8 cellular contexts compared by ENCODE assay signal in the genomic region with DNA sequence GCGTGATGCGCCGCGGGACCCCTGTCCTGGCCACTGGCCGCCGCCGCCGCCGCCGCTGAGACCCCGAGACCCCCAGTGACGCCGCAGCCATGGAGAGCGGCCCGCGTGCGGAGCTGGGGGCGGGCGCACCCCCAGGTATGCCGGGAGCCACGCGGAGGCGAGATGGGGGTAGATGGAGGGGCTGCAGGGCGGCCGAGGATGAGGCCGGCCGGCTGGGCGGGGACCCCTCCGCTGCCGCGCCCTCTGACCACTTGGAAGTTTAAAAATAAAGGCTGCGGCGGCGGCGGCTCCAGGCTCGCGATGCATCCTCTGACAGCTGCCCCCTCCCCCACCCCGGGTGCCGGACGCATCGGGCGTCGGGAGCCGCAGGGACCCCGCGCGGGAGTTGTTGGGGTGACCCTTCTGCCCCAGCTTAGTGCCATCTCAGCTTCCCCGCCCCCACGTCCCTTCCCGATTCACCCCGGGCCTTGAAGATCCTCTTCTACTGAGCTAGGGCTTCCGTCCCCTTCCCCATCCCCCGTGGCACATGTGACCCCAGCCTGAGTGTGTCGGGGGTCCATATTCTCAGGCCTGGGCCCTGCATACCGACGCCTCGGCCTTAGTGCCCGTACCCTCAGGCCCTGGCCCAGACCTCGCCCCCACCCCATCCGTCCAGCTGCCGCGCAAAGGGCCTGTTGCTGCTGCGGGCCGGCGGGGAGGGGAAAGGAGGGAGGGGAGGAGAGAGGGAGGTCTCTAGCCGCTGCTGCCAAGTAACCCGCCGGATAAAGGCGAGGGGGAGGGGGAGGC. TPM values are rescaled to one million over a fixed set of nuclear protein-coding genes. Genes with fewer than 3 reads are reported as not detected.
A peak's percentile ranks its signal among the peaks of the same experiment; 100 is the strongest.
DNase-seq lines count a peak whose midpoint lies in the region; ATAC-seq, FAIRE-seq and TF ChIP-seq lines count a peak whose summit lies in the region.

No MANE protein-coding gene starts in this region.

- no peak overlapping the region for H2BK120ac ChIP-seq in H9 (ENCODE audit: low read depth, low read length, poor library complexity, severe bottlenecking)

- H3K9me3 Mint-ChIP-seq in H9: no peaks in the 10 kb centered on the region
- no peaks in the 10 kb centered on the region for H3K9me3 Mint-ChIP-seq in stimulated activated naive B cell treated with anti-CD40 and anti-IgM and Interleukin-4, amounts not matched to agents 10 μg/mL and 1 μg/mL and 100 μg/mL, for 72 hours

- peaks cover 38% of the 10 kb centered on the region for H3K27me3 Mint-ChIP-seq in H9 (ENCODE audit: low read depth)
- H3K27me3 Mint-ChIP-seq in stimulated activated naive B cell treated with anti-CD40 and anti-IgM and Interleukin-4, amounts not matched to agents 10 μg/mL and 1 μg/mL and 100 μg/mL, for 72 hours: no peaks in the 10 kb centered on the region

- no peak overlapping the region for H2BK20ac ChIP-seq in H9 (ENCODE audit: low read depth, low read length, poor library complexity, severe bottlenecking)

- DNase-seq in D721Med (ENCODE audit: insufficient read length, low spot score) (peak; percentile 57), H9 (peak; percentile 90), NCI-H226 (peak; percentile 56), lung microvascular endothelial cell (ENCODE audit: low read depth in 2 of 2) (peak; percentile 67 to 74), dedifferentiated amniotic fluid mesenchymal stem cell (ENCODE audit: extremely low spot score) (no peak)
- peak; percentile 53 for DNase-seq in activated CD4-positive, alpha-beta T cell treated with anti-CD3 and anti-CD28 coated beads, Interleukin-2, amount 50 U/mL, for 1 hour
- peak; percentile 36 for DNase-seq in effector CD8-positive, alpha-beta T cell (lab: John Stamatoyannopoulos, UW)
- DNase-seq in stimulated activated naive B cell treated with anti-CD40 and anti-IgM and Interleukin-4, amounts not matched to agents 10 μg/mL and 1 μg/mL and 100 μg/mL, for 72 hours: peak; percentile 31

- no peak overlapping the region for H3K56ac ChIP-seq in H9 (ENCODE audit: insufficient read length, low read depth, low read length)

- H3T11ph ChIP-seq in H9 (ENCODE audit: low read length): no peak overlapping the region

- peak overlapping the region; percentile 81 to 92 for H3K4me3 Mint-ChIP-seq in H9
- H3K4me3 Mint-ChIP-seq in stimulated activated naive B cell treated with anti-CD40 and anti-IgM and Interleukin-4, amounts not matched to agents 10 μg/mL and 1 μg/mL and 100 μg/mL, for 72 hours: peak overlapping the region; percentile 95 to 99

- peak overlapping the region; percentile 70; the same call in 1 of the 2 replicates for H3K14ac ChIP-seq in H9 (ENCODE audit: insufficient read depth, low read length)

- peaks cover 3% of the 10 kb centered on the region; the same call in 1 of the 2 replicates for H3K4me1 ChIP-seq in H9 (ENCODE audit: insufficient read depth, low read length)

- no peak overlapping the region for H4K91ac ChIP-seq in H9 (ENCODE audit: insufficient read length, low read depth, low read length)

- no peak overlapping the region for H4K5ac ChIP-seq in H9 (ENCODE audit: insufficient read length, low read depth, low read length)

- no peak overlapping the region; a peak in 1 of 7 replicates for H3K27ac Mint-ChIP-seq in H9
- peak overlapping the region; percentile 98 for H3K27ac Mint-ChIP-seq in stimulated activated naive B cell treated with anti-CD40 and anti-IgM and Interleukin-4, amounts not matched to agents 10 μg/mL and 1 μg/mL and 100 μg/mL, for 72 hours

- peaks cover 37 to 46% of the 10 kb centered on the region in 2 experiments for H3K4me1 Mint-ChIP-seq in H9
- peaks cover 53 to 78% of the 10 kb centered on the region in 2 donors for H3K4me1 Mint-ChIP-seq in stimulated activated naive B cell treated with anti-CD40 and anti-IgM and Interleukin-4, amounts not matched to agents 10 μg/mL and 1 μg/mL and 100 μg/mL, for 72 hours

- H3K27ac ChIP-seq in H9 (ENCODE audit: insufficient read length, low read depth, low read length): no peak overlapping the region

- TF ChIP-seq CTCF in D721Med (IDR thresholded peaks at IDR 0.05; ENCODE audit: insufficient read depth, missing control alignments) (no peak), H9 (conservative IDR thresholded peaks at IDR 0.05) (no peak)

- no peak overlapping the region for H3K23ac ChIP-seq in H9 (ENCODE audit: insufficient read length, low read depth, low read length)

- H2AFZ ChIP-seq in H9 (ENCODE audit: low read length): no peak overlapping the region

- H2BK5ac ChIP-seq in H9 (ENCODE audit: insufficient read length, low read length): no peak overlapping the region

- H3K4ac ChIP-seq in H9 (ENCODE audit: low read depth, low read length): no peak overlapping the region

- peaks cover 9% of the 10 kb centered on the region; the same call in 1 of the 2 replicates for H3K79me2 ChIP-seq in H9 (ENCODE audit: insufficient read depth, low read length)

- no peak overlapping the region for H4K8ac ChIP-seq in H9 (replicated peaks; ENCODE audit: insufficient read length, low read depth, low read length)

- peaks cover 4% of the 10 kb centered on the region for H3K79me1 ChIP-seq in H9 (ENCODE audit: insufficient read depth, low read depth, low read length, poor library complexity, severe bottlenecking)

- H2BK15ac ChIP-seq in H9 (ENCODE audit: low read depth, low read length): no peak overlapping the region

- H2BK12ac ChIP-seq in H9 (ENCODE audit: insufficient read length, low read depth, low read length): no peak overlapping the region

- no peak overlapping the region for H2AK5ac ChIP-seq in H9 (ENCODE audit: insufficient read length, low read length)

- H3K23me2 ChIP-seq in H9 (ENCODE audit: insufficient read length, low read depth, low read length, poor library complexity, severe bottlenecking): peaks cover 19% of the 10 kb centered on the region

- H3K9me3 ChIP-seq in H9 (ENCODE audit: control insufficient read depth, low read depth, low read length): no peaks in the 10 kb centered on the region

- H3K9ac ChIP-seq in H9 (ENCODE audit: extremely low read depth, insufficient read length, low read length): peak overlapping the region; percentile 61

- H3K27me3 ChIP-seq in H9 (ENCODE audit: insufficient read depth, low read length): peaks cover 24% of the 10 kb centered on the region; the same call in 1 of the 2 replicates

- peak overlapping the region; percentile 78 for H3K4me2 ChIP-seq in H9 (ENCODE audit: insufficient read depth, insufficient read length, low read length)

- no CpG with 5 or more reads among the region's 69 CpGs for WGBS in H9 (ENCODE audit: extremely low coverage, insufficient read length, low lambda C conversion rate)

- H3K36me3 Mint-ChIP-seq in H9 (ENCODE audit: insufficient read depth in 1 of 3, low read depth in 3 of 3): peaks cover 0 to 3% (median 0%) of the 10 kb centered on the region in 3 experiments; a peak in 1 of 7 replicates
- H3K36me3 Mint-ChIP-seq in stimulated activated naive B cell treated with anti-CD40 and anti-IgM and Interleukin-4, amounts not matched to agents 10 μg/mL and 1 μg/mL and 100 μg/mL, for 72 hours: peaks cover 8 to 18% of the 10 kb centered on the region in 2 donors

- peak overlapping the region; percentile 61 for H3K18ac ChIP-seq in H9 (ENCODE audit: insufficient read length, low read depth, low read length)

- FAIRE-seq in D721Med (lab: Jason Lieb, UNC): no peak

- no peaks in the 10 kb centered on the region for H4K20me1 ChIP-seq in H9 (ENCODE audit: control insufficient read depth, insufficient read depth, insufficient read length)

- peak; percentile 11 to 15 for ATAC-seq in stimulated activated naive B cell treated with anti-CD40 and anti-IgM and Interleukin-4, amounts not matched to agents 10 μg/mL and 1 μg/mL and 100 μg/mL, for 72 hours (replicated peaks)

RNA-seq across cellular contexts. Expression of a gene that starts 0.6 kb away (rescaled TPM):
- 49.9 and 51.6 TPM in 2 replicates for total RNA-seq in H9 (2021)
- total RNA-seq in lung microvascular endothelial cell: 42.7 and 44.2 TPM in 2 replicates

RNA-seq across cellular contexts. Expression of a gene that starts 7.2 kb away (rescaled TPM):
- 48.6 and 52.7 TPM in 2 replicates for total RNA-seq in H9 (2021)
- 72.1 and 85.3 TPM in 2 replicates for total RNA-seq in lung microvascular endothelial cell

RNA-seq across cellular contexts. Expression of a gene that starts 31.5 kb away (rescaled TPM):
- total RNA-seq in H9 (2021) (1.5 TPM in 2 replicates), lung microvascular endothelial cell (0.44 and 1.6 TPM in 2 replicates)
